ENCODE assay signal across 8 cellular contexts in the genomic region with DNA sequence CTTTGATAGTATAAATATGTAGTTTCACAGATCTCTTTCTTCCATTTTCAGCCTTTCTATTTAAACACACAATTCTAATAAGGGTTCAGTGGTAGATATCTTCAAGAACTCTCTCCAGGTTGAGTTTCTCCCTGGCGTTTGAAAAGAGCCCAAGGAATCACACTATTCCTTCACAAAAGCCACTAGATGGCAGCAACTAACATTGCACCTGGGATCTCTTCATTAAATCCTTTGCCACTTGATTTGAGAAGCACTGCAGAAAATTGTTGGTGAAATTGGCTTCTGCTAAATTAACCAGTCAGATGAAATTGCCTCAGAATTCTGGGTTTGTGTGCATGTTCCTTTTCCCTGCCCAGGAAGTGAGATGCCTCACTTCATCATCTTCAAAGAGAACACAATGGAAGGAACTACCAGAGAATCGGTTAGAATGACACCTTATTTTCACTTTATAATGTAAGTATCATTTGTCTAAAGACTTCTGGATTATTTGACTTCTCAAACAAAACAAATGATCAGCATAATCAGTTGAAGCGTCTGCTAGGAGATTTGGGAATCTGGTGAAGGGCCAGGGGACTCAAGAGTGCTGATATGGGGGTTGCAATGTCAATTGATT. TPM values are rescaled to one million over a fixed set of nuclear protein-coding genes. Genes with fewer than 3 reads are reported as not detected.
DNase-seq lines count a peak whose midpoint lies in the region; ATAC-seq, FAIRE-seq and TF ChIP-seq lines count a peak whose summit lies in the region.

No MANE protein-coding gene starts in this region.

- no peaks in the 10 kb centered on the region for H3K36me3 Mint-ChIP-seq in GM23338 (ENCODE audit: low read depth)
- no peaks in the 10 kb centered on the region for H3K36me3 Mint-ChIP-seq in CD14-positive monocyte

- CTCF ChIA-PET in AG04449 (lab: Yijun Ruan, JAX) (interaction anchor here (1.0 to 2.5 kb wide), 9 partner anchors 12 to 602 kb away, joined by 3 to 22 read pairs (median 3); no protein-coding TSS in a partner anchor), HepG2 (lab: Yijun Ruan, JAX; ENCODE audit: low intra/inter-chr PET ratio, low total read pairs) (interaction anchor here (1.9 kb wide), 1 partner anchor 585 kb away, joined by 13 read pairs; no protein-coding TSS in a partner anchor)

- POLR2A ChIA-PET in AG04449 (lab: Yijun Ruan, JAX), result no interaction called here
- POLR2A ChIA-PET in HepG2 (lab: Yijun Ruan, JAX), result no interaction called here

- H3K27me3 ChIP-seq in GM23338 (ENCODE audit: insufficient read depth) (no peaks in the 10 kb centered on the region), breast epithelium (no peaks in the 10 kb centered on the region), HepG2 (ENCODE audit: control insufficient read depth in 1 of 2, insufficient read depth in 2 of 2, low read length in 2 of 2) (no peaks in the 10 kb centered on the region)

- FAIRE-seq in HepG2 (lab: Jason Lieb, UNC) (peak; percentile 56), GM12891 (lab: Jason Lieb, UNC) (no peak)

- no peak overlapping the region for H2AFZ ChIP-seq in GM23338
- H2AFZ ChIP-seq in HepG2 (ENCODE audit: low read length), result no peak overlapping the region

- H4K20me1 ChIP-seq in GM23338 (replicated peaks; ENCODE audit: insufficient read depth), result no peaks in the 10 kb centered on the region
- H4K20me1 ChIP-seq in HepG2 (ENCODE audit: insufficient read depth, low read length), result no peaks in the 10 kb centered on the region

- no peak overlapping the region for H3K4me3 Mint-ChIP-seq in GM23338
- H3K4me3 Mint-ChIP-seq in CD14-positive monocyte, result no peak overlapping the region

- H3K27me3 Mint-ChIP-seq in GM23338 (ENCODE audit: insufficient read depth, low read depth, poor library complexity), result no peaks in the 10 kb centered on the region
- H3K27me3 Mint-ChIP-seq in CD14-positive monocyte (ENCODE audit: low read depth in 3 of 3), result peaks cover 0 to 2% (median 0%) of the 10 kb centered on the region in 3 donors

- no peak overlapping the region for H3K9ac ChIP-seq in HepG2 (ENCODE audit: insufficient read depth, low read depth, low read length)

- intact Hi-C loops in breast epithelium (cut with DNase I; ENCODE audit: low total_unique reads) (no loop called here), HepG2 (cut with micrococcal nuclease; ENCODE audit: unreplicated experiment) (loop anchor here (1.0 to 2.0 kb wide), 2 partner anchors 384 to 585 kb away; no protein-coding TSS in a partner anchor), CD14-positive monocyte (cut with micrococcal nuclease) (no loop called here)

- TF ChIP-seq RAD21 in HepG2 (CRISPR knock-in tag; IDR thresholded peaks at IDR 0.05), result 0 out of 2 replicates have a peak, but pooled peaks have one; percentile 17

- ATAC-seq in GM23338 (peak; percentile 73), HepG2 (peak; percentile 68), GM18868 (IDR thresholded peaks at IDR 0.05; ENCODE audit: unreplicated experiment) (no peak)

- no peak overlapping the region for H3K4me2 ChIP-seq in GM23338
- no peak overlapping the region for H3K4me2 ChIP-seq in HepG2 (ENCODE audit: low read depth, low read length)

- H3K4me3 ChIP-seq in AG04449 (ENCODE audit: low read depth, low read length) (no peak overlapping the region), GM23338 (no peak overlapping the region), breast epithelium (no peak overlapping the region), HepG2 (replicated peaks in 1 of 3; ENCODE audit: insufficient read depth in 1 of 3, low read depth in 2 of 3, low read length in 3 of 3) (no peak overlapping the region)

- no TSS peak for BruUV-seq in HepG2 (replicated peaks; lab: Mats Ljungman, UMichigan)

- TF ChIP-seq POLR2A in breast epithelium (IDR thresholded peaks at IDR 0.05) (no peak), HepG2 (IDR thresholded peaks at IDR 0.05; ENCODE audit: insufficient read depth in 1 of 2, low read depth in 2 of 2, low read length in 2 of 2) (no peak), GM12891 (IDR thresholded peaks at IDR 0.05; ENCODE audit: low read depth, low read length) (no peak)

- no peak for DNase-seq in AG04449 (ENCODE audit: low read depth, low spot score)
- peak; percentile 76 for DNase-seq in GM23338 (ENCODE audit: low spot score)
- peak; percentile 44 for DNase-seq in NCI-H2196 treated with DMSO at 0.1 percent for 48 hours (lab: John Stamatoyannopoulos, UW; ENCODE audit: unreplicated experiment)
- no peak for DNase-seq in breast epithelium (ENCODE audit: low spot score in 2 of 2)
- peak; percentile 41 for DNase-seq in HepG2 (ENCODE audit: low spot score)
- DNase-seq in GM12891 (ENCODE audit: insufficient read length, low spot score), result no peak
- DNase-seq in CD14-positive monocyte (ENCODE audit: low spot score), result no peak

- TF ChIP-seq EP300 in HepG2 (IDR thresholded peaks at IDR 0.05; ENCODE audit: low read depth in 2 of 2, low read length in 2 of 2), result no peak
- no peak for TF ChIP-seq EP300 in HepG2 (CRISPR knock-in tag; IDR thresholded peaks at IDR 0.05; ENCODE audit: borderline replicate concordance)

- H3K27ac Mint-ChIP-seq in GM23338 (no peak overlapping the region), CD14-positive monocyte (no peak overlapping the region)

- H3K9me3 Mint-ChIP-seq in GM23338, result no peaks in the 10 kb centered on the region
- no peaks in the 10 kb centered on the region for H3K9me3 Mint-ChIP-seq in CD14-positive monocyte

- no peaks in the 10 kb centered on the region for H3K36me3 ChIP-seq in GM23338 (ENCODE audit: insufficient read depth)
- no peaks in the 10 kb centered on the region for H3K36me3 ChIP-seq in breast epithelium
- H3K36me3 ChIP-seq in HepG2 (replicated peaks in 1 of 2; ENCODE audit: control insufficient read depth in 1 of 2, insufficient read depth in 2 of 2, low read length in 2 of 2), result no peaks in the 10 kb centered on the region

- H3K4me1 Mint-ChIP-seq in GM23338, result no peaks in the 10 kb centered on the region
- H3K4me1 Mint-ChIP-seq in CD14-positive monocyte, result no peaks in the 10 kb centered on the region

- H3K9me3 ChIP-seq in breast epithelium (no peaks in the 10 kb centered on the region), HepG2 (ENCODE audit: low read length) (no peaks in the 10 kb centered on the region)

- H3K79me2 ChIP-seq in GM23338 (replicated peaks; ENCODE audit: insufficient read depth), result no peaks in the 10 kb centered on the region
- no peaks in the 10 kb centered on the region for H3K79me2 ChIP-seq in HepG2 (ENCODE audit: insufficient read depth, low read length)

- H3F3A ChIP-seq in GM23338 (replicated peaks; ENCODE audit: low read depth), result no peaks in the 10 kb centered on the region

- WGBS in HepG2 (ENCODE audit: low lambda C conversion rate), result 31% methylated on average over 3 of the region's 3 CpGs

- TF ChIP-seq CTCF in AG04449 (IDR thresholded peaks at IDR 0.05; ENCODE audit: insufficient read depth, low read length, missing control alignments), result peak; percentile 55
- TF ChIP-seq CTCF in GM23338 (conservative IDR thresholded peaks at IDR 0.05; ENCODE audit: low read depth in 2 of 2), result peak; percentile 81
- TF ChIP-seq CTCF in breast epithelium (IDR thresholded peaks at IDR 0.05), result peak in 2 of 3 donors; percentile 23 to 36
- peak; percentile 70 for TF ChIP-seq CTCF in HepG2 (CRISPR knock-in tag; IDR thresholded peaks at IDR 0.05)
- TF ChIP-seq CTCF in CD14-positive monocyte (IDR thresholded peaks at IDR 0.05), result no peak

- H3K27ac ChIP-seq in GM23338 (ENCODE audit: low read depth) (no peak overlapping the region), breast epithelium (no peak overlapping the region), HepG2 (ENCODE audit: extremely low read length, insufficient read depth, low read length) (no peak overlapping the region)

- H3K9me2 ChIP-seq in GM23338 (ENCODE audit: insufficient read depth), result no peaks in the 10 kb centered on the region

- H3K4me1 ChIP-seq in GM23338 (ENCODE audit: insufficient read depth) (no peaks in the 10 kb centered on the region), breast epithelium (no peaks in the 10 kb centered on the region), HepG2 (ENCODE audit: insufficient read depth, low read length) (no peaks in the 10 kb centered on the region)

- in situ Hi-C loops in HepG2 (cut with HindIII; ENCODE audit: extremely low pct_ligation_motif_present, low pct_unique_long_range_greater_than_20kb), result loop anchor here (10.0 kb wide), 1 partner anchor 598 kb away; no protein-coding TSS in a partner anchor

TF ChIP-seq in GM23338, 12 proteins besides CTCF, POLR2A, EP300 and RAD21 (continues in another document):
- no peak for TF ChIP-seq NANOG (IDR thresholded peaks at IDR 0.05; ENCODE audit: borderline replicate concordance)

TF ChIP-seq in HepG2, 621 proteins besides CTCF, POLR2A, EP300 and RAD21 (continues in another document):
- TF ChIP-seq SMC3 (IDR thresholded peaks at IDR 0.05; ENCODE audit: low read length), result peak; percentile 68

TF ChIP-seq in GM12891, 5 proteins besides CTCF, POLR2A, EP300 and RAD21 (continues in another document):
- no peak for TF ChIP-seq SPI1 (IDR thresholded peaks at IDR 0.05; ENCODE audit: low read depth, low read length)

RNA-seq across cellular contexts. Expression of a gene that starts 6.8 kb away (rescaled TPM):
- total RNA-seq in GM23338 (2014; rRNA removed; shearing (Covaris generic)), result not detected in 2 replicates
- polyA plus RNA-seq in GM23338 (2016; fragmentation: Nextera tagmentation; extraction: Ambion mirVana) (not detected in 2 replicates), HepG2 (2011; rRNA removed) (0.95 TPM in 2 replicates), CD14-positive monocyte (not detected)
- total RNA-seq in breast epithelium (not detected), HepG2 (2016; rRNA removed; fragmentation: Illumina TruSeq; extraction: Trizol) (0.46 and 0.69 TPM in 2 replicates)
- 0.44 and 0.51 TPM in 2 replicates for total RNA-seq in HepG2 (2016; cell fraction: cytosol; rRNA removed; fragmentation: Illumina TruSeq; extraction: Trizol; ENCODE audit: low read depth)
- 0.25 and 0.71 TPM in 2 replicates for total RNA-seq in HepG2 (2016; cell fraction: insoluble cytoplasmic fraction; rRNA removed; fragmentation: Illumina TruSeq; extraction: Trizol)
- total RNA-seq in HepG2 (2016; cell fraction: membrane; rRNA removed; fragmentation: Illumina TruSeq; extraction: Trizol), result 0.34 and 1.3 TPM in 2 replicates
- total RNA-seq in HepG2 (2016; cell fraction: nucleus; rRNA removed; fragmentation: Illumina TruSeq; extraction: Trizol), result 1.2 and 1.6 TPM in 2 replicates
- 0.17 and 0.32 TPM in 2 replicates for polyA plus RNA-seq in HepG2 (2011; cell fraction: cytosol; rRNA removed)
- polyA plus RNA-seq in HepG2 (2011; cell fraction: nucleus; rRNA removed), result 2.3 and 3.2 TPM in 2 replicates
- 0.12 and 0.42 TPM in 2 replicates for polyA plus RNA-seq in HepG2 (2012)
- 0.31 and 0.32 TPM in 2 replicates for polyA plus RNA-seq in HepG2 (2016; cell fraction: cytosol; fragmentation: Illumina TruSeq; extraction: Trizol; ENCODE audit: low read depth)
- polyA plus RNA-seq in HepG2 (2016; cell fraction: insoluble cytoplasmic fraction; fragmentation: Illumina TruSeq; extraction: Trizol; ENCODE audit: low read depth), result 0.69 and 1.1 TPM in 2 replicates
- 0.35 and 0.46 TPM in 2 replicates for polyA plus RNA-seq in HepG2 (2016; cell fraction: membrane; fragmentation: Illumina TruSeq; extraction: Trizol; ENCODE audit: low read depth)
- polyA plus RNA-seq in HepG2 (2016; cell fraction: nucleus; fragmentation: Illumina TruSeq; extraction: Trizol; ENCODE audit: insufficient read depth, low read depth), result 3.1 and 3.9 TPM in 2 replicates
- polyA minus RNA-seq in HepG2 (2011; rRNA and poly(A)+ RNA removed; ENCODE audit: low replicate concordance), result not detected in 2 replicates
- not detected in 2 replicates for polyA minus RNA-seq in HepG2 (2011; cell fraction: cytosol; rRNA and poly(A)+ RNA removed)
- 4.9 and 5.3 TPM in 2 replicates for polyA minus RNA-seq in HepG2 (2011; cell fraction: nucleus; rRNA and poly(A)+ RNA removed)
- polyA plus RNA-seq in GM12891 (2012; ENCODE audit: low read depth, missing spikeins), result 0.04 TPM

Comparison
In these comparisons a context has a peak if more than half of its experiments do, and no peak if none do; other contexts are left out.
1. DNase-seq: peak in GM23338 (single experiment), NCI-H2196 treated with DMSO at 0.1 percent for 48 hours (single experiment) and HepG2 (single experiment); none in AG04449 (single experiment), breast epithelium (0 of 2), GM12891 (single experiment) and CD14-positive monocyte (single experiment).